Comparison of ENCODE assay signal across 13 cellular contexts in the genomic region with DNA sequence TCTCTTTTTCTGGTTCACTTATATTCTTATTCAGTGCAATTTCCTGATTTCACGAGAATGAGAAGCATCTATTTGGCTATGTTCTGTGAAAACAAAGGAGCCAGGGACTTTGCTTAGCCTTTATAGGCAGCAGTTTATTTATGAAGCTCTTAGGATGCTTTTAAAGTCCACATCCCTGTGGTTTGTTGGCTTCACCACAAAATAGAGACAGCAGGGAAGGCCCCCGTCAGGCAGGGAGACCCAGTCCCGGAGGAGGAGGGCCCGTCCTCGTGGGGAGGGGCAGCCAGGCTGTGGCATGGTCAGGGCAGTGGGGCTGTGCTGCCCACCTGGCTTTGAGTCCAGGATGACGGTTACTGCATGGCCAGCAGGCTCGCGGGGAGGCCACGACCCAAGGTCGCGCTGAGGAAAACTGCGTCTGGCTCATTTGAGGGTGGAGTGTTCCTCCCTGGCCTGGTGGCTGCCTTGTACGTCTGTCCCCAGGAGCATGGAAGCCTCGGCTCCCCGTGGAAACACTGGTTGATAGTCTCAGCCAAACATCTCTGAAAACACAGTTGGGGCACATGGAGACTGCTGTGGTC.
A peak's percentile ranks its signal among the peaks of the same experiment; 100 is the strongest.
DNase-seq lines count a peak whose midpoint lies in the region; ATAC-seq and TF ChIP-seq lines count a peak whose summit lies in the region.
"Had no signal": no experiment of that assay in that cellular context is flagged by ENCODE, and none has a peak within 500 bp of the region (broad histone marks: within the 10 kb centered on the region; RNA-seq: fewer than 3 reads in every experiment).

No MANE protein-coding gene starts in this region.

- intact Hi-C loops in heart right ventricle (cut with DNase I), result no loop called here

- H3K27me3 ChIP-seq in heart right ventricle, result no peaks in the 10 kb centered on the region

- H3K4me3 ChIP-seq in heart right ventricle, result no peak overlapping the region
- H3K4me3 ChIP-seq: mucosa of descending colon had no signal

- H3K27me3 Mint-ChIP-seq in nephron progenitor cell (ENCODE audit: low read depth, poor library complexity) (no peaks in the 10 kb centered on the region), type B pancreatic cell (no peaks in the 10 kb centered on the region)

- peak overlapping the region; percentile 91 for H3K27ac Mint-ChIP-seq in nephron progenitor cell
- no peak overlapping the region for H3K27ac Mint-ChIP-seq in type B pancreatic cell
- H3K27ac Mint-ChIP-seq: CD8-positive, alpha-beta T cell had no signal

- peaks cover 10 to 45% (median 36%) of the 10 kb centered on the region in 9 donors for H3K4me1 ChIP-seq in heart right ventricle

- peaks cover 34% of the 10 kb centered on the region for H3K36me3 Mint-ChIP-seq in nephron progenitor cell (ENCODE audit: low read depth)
- H3K36me3 Mint-ChIP-seq in type B pancreatic cell, result peaks cover 18% of the 10 kb centered on the region

- ATAC-seq in heart right ventricle, result peak; percentile 41 to 78 (median 55)
- no peak for ATAC-seq in activated CD4-positive, CD25-positive, alpha-beta regulatory T cell treated with anti-CD3 and anti-CD28 coated beads, Interleukin-2, amount 50 U/mL, for 24 hours
- ATAC-seq: CD8-positive, alpha-beta T cell; mucosa of descending colon had no signal

- 32% methylated on average over 15 of the region's 15 CpGs for WGBS in heart right ventricle, 2 donors

- no peak overlapping the region for H3K4me3 Mint-ChIP-seq in nephron progenitor cell
- H3K4me3 Mint-ChIP-seq in type B pancreatic cell, result no peak overlapping the region
- H3K4me3 Mint-ChIP-seq: CD8-positive, alpha-beta T cell had no signal

- peaks cover 14% of the 10 kb centered on the region for H3K9me3 Mint-ChIP-seq in nephron progenitor cell
- no peaks in the 10 kb centered on the region for H3K9me3 Mint-ChIP-seq in type B pancreatic cell

- H3K4me1 Mint-ChIP-seq in nephron progenitor cell, result peaks cover 54% of the 10 kb centered on the region
- peaks cover 29% of the 10 kb centered on the region for H3K4me1 Mint-ChIP-seq in type B pancreatic cell (ENCODE audit: unreplicated experiment)

- peak overlapping the region; percentile 58 to 86 (median 72) for H3K27ac ChIP-seq in heart right ventricle
- H3K27ac ChIP-seq: 22Rv1 had no signal

- peaks cover 0 to 15% (median 6%) of the 10 kb centered on the region in 9 donors for H3K36me3 ChIP-seq in heart right ventricle

- TF ChIP-seq CTCF in heart right ventricle (IDR thresholded peaks at IDR 0.05), result no peak
- no peak for TF ChIP-seq CTCF in nephron progenitor cell (IDR thresholded peaks at IDR 0.05)
- TF ChIP-seq CTCF in type B pancreatic cell (conservative IDR thresholded peaks at IDR 0.05), result no peak

- no peaks in the 10 kb centered on the region for H3K9me3 ChIP-seq in heart right ventricle
- H3K9me3 ChIP-seq: mucosa of descending colon had no signal

- DNase-seq in DMS79 treated with DMSO at 0.1 percent for 48 hours (lab: John Stamatoyannopoulos, UW) (peak; percentile 69), DMS79 (lab: John Stamatoyannopoulos, UW) (no peak), heart right ventricle (no peak), nephron progenitor cell (no peak), type B pancreatic cell (ENCODE audit: extremely low spot score, unreplicated experiment) (peak; percentile 50), NCI-H2081 treated with DMSO at 0.1 percent for 48 hours (lab: John Stamatoyannopoulos, UW) (no peak)
- no peak for DNase-seq in stimulated activated CD4-positive, alpha-beta T cell treated with anti-CD3 and anti-CD28 coated beads, Interleukin-12 subunit alpha, Interleukin-12 subunit beta, amount 100 ng/mL, for 4 hours
- DNase-seq: NCI-H1417 treated with DMSO at 0.1 percent for 48 hours, NCI-H510A had no signal

Comparison
In these comparisons a context has a peak if more than half of its experiments do, and no peak if none do; other contexts are left out.
1. DNase-seq: peak in DMS79 treated with DMSO at 0.1 percent for 48 hours (single experiment) and type B pancreatic cell (single experiment); none in DMS79 (single experiment), heart right ventricle (0 of 2), nephron progenitor cell (single experiment), NCI-H2081 treated with DMSO at 0.1 percent for 48 hours (single experiment) and stimulated activated CD4-positive, alpha-beta T cell treated with anti-CD3 and anti-CD28 coated beads, Interleukin-12 subunit alpha, Interleukin-12 subunit beta, amount 100 ng/mL, for 4 hours (single experiment).
2. ATAC-seq: peak in heart right ventricle (8 of 8); none in activated CD4-positive, CD25-positive, alpha-beta regulatory T cell treated with anti-CD3 and anti-CD28 coated beads, Interleukin-2, amount 50 U/mL, for 24 hours (0 of 2).